Comparison of ENCODE assay signal across 14 cellular contexts in the genomic region with DNA sequence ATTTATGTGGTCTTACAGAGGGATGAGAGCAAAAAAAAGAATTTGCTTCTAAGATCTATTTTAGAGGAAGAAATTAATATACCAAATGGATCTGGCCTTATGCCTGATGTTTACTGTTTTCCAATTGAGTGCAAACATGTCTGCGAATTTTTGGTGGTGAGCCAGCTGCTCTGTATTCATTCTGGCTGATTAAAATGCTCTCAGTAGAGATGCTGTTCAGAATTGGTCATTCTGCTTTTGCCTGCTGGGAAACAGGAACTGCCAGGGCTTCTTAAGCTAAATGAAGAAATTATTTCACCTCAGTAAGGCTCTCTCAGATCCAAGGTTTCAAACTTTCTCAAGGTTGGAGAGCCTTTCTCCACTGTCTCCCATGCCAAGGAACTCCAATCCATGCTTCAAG.
"Had no signal": no experiment of that assay in that cellular context is flagged by ENCODE, and none has a peak within 500 bp of the region (broad histone marks: within the 10 kb centered on the region; RNA-seq: fewer than 3 reads in every experiment).

No MANE protein-coding gene starts in this region.

- H3K4me3 ChIP-seq: adrenal gland, body of pancreas, tibial artery had no signal

- H3K27ac ChIP-seq: adrenal gland, body of pancreas, tibial artery had no signal

- H3K4me1 ChIP-seq: adrenal gland, body of pancreas, tibial artery had no signal

- H3K9me3 ChIP-seq: adrenal gland, body of pancreas, tibial artery had no signal

- H3K27me3 ChIP-seq: adrenal gland, body of pancreas, tibial artery had no signal

- H3K36me3 ChIP-seq: adrenal gland, tibial artery had no signal

- DNase-seq: activated CD4-positive, alpha-beta T cell treated with anti-CD3 and anti-CD28 coated beads for 4 hours; activated CD8-positive, alpha-beta memory T cell treated with anti-CD3 and anti-CD28 coated beads, Interleukin-2, amount 50 U/mL, for 4 hours; activated CD8-positive, alpha-beta T cell treated with anti-CD3 and anti-CD28 coated beads, Interleukin-2, amount 10 ng/mL, durations not matched to agents 7 days and 5 days; activated effector memory CD4-positive, alpha-beta T cell treated with anti-CD3 and anti-CD28 coated beads, Interleukin-2, amount 50 U/mL, for 16 hours; activated T-cell treated with anti-CD3 and anti-CD28 coated beads, Interleukin-2, amount 50 U/mL, for 48 hours; adrenal gland; body of pancreas; central memory CD4-positive, alpha-beta T cell; effector memory CD4-positive, alpha-beta T cell; mesendoderm; stimulated activated CD4-positive, alpha-beta T cell treated with anti-CD3 and anti-CD28 coated beads, Interleukin-4, amount 100 ng/mL, for 1 hour; stimulated activated naive B cell treated with anti-CD40 and anti-IgM and Interleukin-4, amounts not matched to agents 10 μg/mL and 1 μg/mL and 100 μg/mL, for 72 hours; T-helper 2 cell; tibial artery had no signal
